17 cellular contexts compared by ENCODE assay signal in the genomic region with DNA sequence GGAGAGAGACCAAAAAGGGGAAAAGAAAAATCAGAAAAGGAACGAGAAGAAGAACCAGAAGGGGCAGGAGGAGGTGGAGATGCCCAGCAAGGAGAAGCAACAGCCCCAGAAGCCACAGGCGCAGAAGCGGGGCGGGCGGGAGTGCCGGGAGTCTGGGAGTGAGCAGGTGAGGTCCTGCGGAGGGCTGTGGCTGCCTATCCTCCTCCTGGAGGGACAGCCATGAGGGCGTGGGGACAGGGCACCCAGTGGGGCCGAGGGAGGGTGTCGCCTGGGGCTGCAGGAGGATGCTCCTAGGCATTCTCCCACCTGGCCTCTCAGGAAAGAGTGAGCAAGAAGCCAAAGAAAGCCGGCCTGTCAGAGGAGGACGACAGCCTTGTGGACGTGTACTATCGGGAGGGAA. TPM values are rescaled to one million over a fixed set of nuclear protein-coding genes. Genes with fewer than 3 reads are reported as not detected.
A peak's percentile ranks its signal among the peaks of the same experiment; 100 is the strongest.
DNase-seq lines count a peak whose midpoint lies in the region; ATAC-seq, FAIRE-seq and TF ChIP-seq lines count a peak whose summit lies in the region.
"Had no signal": no experiment of that assay in that cellular context is flagged by ENCODE, and none has a peak within 500 bp of the region (broad histone marks: within the 10 kb centered on the region; RNA-seq: fewer than 3 reads in every experiment).

No MANE protein-coding gene starts in this region.

- no peak overlapping the region for H2AFZ ChIP-seq in K562 (ENCODE audit: low read depth, low read length)

- H3K27me3 ChIP-seq in K562 (ENCODE audit: control insufficient read depth in 2 of 2, insufficient read depth in 2 of 2, low read length in 2 of 2) (no peaks in the 10 kb centered on the region), WERI-Rb-1 (ENCODE audit: insufficient read depth, low read depth, severe bottlenecking) (no peaks in the 10 kb centered on the region)
- H3K27me3 ChIP-seq: BLaER1 treated with 17β-estradiol and CSF1 and Interleukin-3, amounts not matched to agents 10 nM and 100 nM had no signal

- H4K20me1 ChIP-seq in K562 (replicated peaks; ENCODE audit: control insufficient read depth, insufficient read depth, low read length) = no peaks in the 10 kb centered on the region

- peak overlapping the region; percentile 66 for H3K27ac Mint-ChIP-seq in activated naive CD8-positive, alpha-beta T cell treated with anti-CD3 and anti-CD28 coated beads, Interleukin-2, amount 10 ng/mL, durations not matched to agents 7 days and 5 days
- H3K27ac Mint-ChIP-seq in activated naive CD8-positive, alpha-beta T cell treated with anti-CD3 and anti-CD28 coated beads for 36 hours = no peak overlapping the region
- H3K27ac Mint-ChIP-seq in HFFc6 = peak overlapping the region; percentile 58
- H3K27ac Mint-ChIP-seq in stimulated activated memory B cell treated with anti-CD40 and anti-IgM and Interleukin-4, amounts not matched to agents 10 μg/mL and 1 μg/mL and 100 μg/mL, for 72 hours = peak overlapping the region; percentile 57

- H3K9me1 ChIP-seq in K562 (ENCODE audit: control insufficient read depth, insufficient read depth, low read length) = no peaks in the 10 kb centered on the region

- in situ Hi-C loops in K562 (cut with MboI) = no loop called here

- no peak for TF ChIP-seq RAD21 in K562 (CRISPR knock-in tag; conservative IDR thresholded peaks at IDR 0.05 in 1 of 2, IDR thresholded peaks at IDR 0.05 in 1 of 2)

- TF ChIP-seq CTCF in HFFc6 (IDR thresholded peaks at IDR 0.05) = no peak
- TF ChIP-seq CTCF in K562 (IDR thresholded peaks at IDR 0.05 in 2 of 3, conservative IDR thresholded peaks at IDR 0.05 in 1 of 3; ENCODE audit: insufficient read depth in 2 of 3, low read depth in 1 of 3, low read length in 3 of 3) = no peak
- TF ChIP-seq CTCF in WERI-Rb-1 (IDR thresholded peaks at IDR 0.05; ENCODE audit: low read depth, low read length) = no peak

- TF ChIP-seq EP300 in K562 (IDR thresholded peaks at IDR 0.05; ENCODE audit: low read length) = no peak

- CTCF ChIA-PET in K562 (lab: Yijun Ruan, JAX; ENCODE audit: low intra/inter-chr PET ratio) = no interaction called here

- peaks cover 92% of the 10 kb centered on the region; the same call in 2 of the 3 replicates for H3K36me3 ChIP-seq in K562 (ENCODE audit: control insufficient read depth, insufficient read depth, low read length)
- peaks cover 89% of the 10 kb centered on the region for H3K36me3 ChIP-seq in WERI-Rb-1

- H3K4me1 Mint-ChIP-seq in activated naive CD8-positive, alpha-beta T cell treated with anti-CD3 and anti-CD28 coated beads, Interleukin-2, amount 10 ng/mL, durations not matched to agents 7 days and 5 days = peaks cover 4% of the 10 kb centered on the region
- peaks cover 4% of the 10 kb centered on the region for H3K4me1 Mint-ChIP-seq in activated naive CD8-positive, alpha-beta T cell treated with anti-CD3 and anti-CD28 coated beads for 36 hours
- peaks cover 27% of the 10 kb centered on the region for H3K4me1 Mint-ChIP-seq in HFFc6 (ENCODE audit: low read depth)
- H3K4me1 Mint-ChIP-seq in stimulated activated memory B cell treated with anti-CD40 and anti-IgM and Interleukin-4, amounts not matched to agents 10 μg/mL and 1 μg/mL and 100 μg/mL, for 72 hours = no peaks in the 10 kb centered on the region

- H3K27ac ChIP-seq in K562 (ENCODE audit: extremely low read depth, low read depth, low read length) (no peak overlapping the region), WERI-Rb-1 (no peak overlapping the region)
- H3K27ac ChIP-seq: BLaER1 treated with 17β-estradiol and CSF1 and Interleukin-3, amounts not matched to agents 10 nM and 100 nM; SK-N-MC had no signal

- no TSS peak for BruUV-seq in K562 (replicated peaks; lab: Mats Ljungman, UMichigan)

- H3K9me3 ChIP-seq in K562 (replicated peaks; ENCODE audit: control insufficient read depth, insufficient read depth, low read depth, low read length) (no peaks in the 10 kb centered on the region), WERI-Rb-1 (ENCODE audit: severe bottlenecking) (no peaks in the 10 kb centered on the region)
- H3K9me3 ChIP-seq: BLaER1 treated with 17β-estradiol and CSF1 and Interleukin-3, amounts not matched to agents 10 nM and 100 nM had no signal

- no peak for ATAC-seq in activated naive CD8-positive, alpha-beta T cell treated with anti-CD3 and anti-CD28 coated beads, Interleukin-2, amount 10 ng/mL, durations not matched to agents 7 days and 5 days (ENCODE audit: low read depth)
- ATAC-seq in K562 (no peak), Right ventricle myocardium superior (ENCODE audit: poor library complexity) (no peak)
- ATAC-seq in stimulated activated memory B cell treated with anti-CD40 and anti-IgM and Interleukin-4, amounts not matched to agents 10 μg/mL and 1 μg/mL and 100 μg/mL, for 72 hours = no peak
- ATAC-seq: HCT116, PC-3 had no signal

- H3K36me3 Mint-ChIP-seq in activated naive CD8-positive, alpha-beta T cell treated with anti-CD3 and anti-CD28 coated beads, Interleukin-2, amount 10 ng/mL, durations not matched to agents 7 days and 5 days = peaks cover 37% of the 10 kb centered on the region
- H3K36me3 Mint-ChIP-seq in activated naive CD8-positive, alpha-beta T cell treated with anti-CD3 and anti-CD28 coated beads for 36 hours = peaks cover 26% of the 10 kb centered on the region
- H3K36me3 Mint-ChIP-seq in HFFc6 (ENCODE audit: low read depth) = peaks cover 45% of the 10 kb centered on the region
- H3K36me3 Mint-ChIP-seq in stimulated activated memory B cell treated with anti-CD40 and anti-IgM and Interleukin-4, amounts not matched to agents 10 μg/mL and 1 μg/mL and 100 μg/mL, for 72 hours = peaks cover 71% of the 10 kb centered on the region

- no peak for DNase-seq in activated naive CD8-positive, alpha-beta T cell treated with anti-CD3 and anti-CD28 coated beads, Interleukin-2, amount 10 ng/mL, durations not matched to agents 7 days and 5 days
- no peak for DNase-seq in activated naive CD8-positive, alpha-beta T cell treated with anti-CD3 and anti-CD28 coated beads for 36 hours
- DNase-seq in HFFc6 (no peak), K562 (ENCODE audit: extremely low read depth in 1 of 4, low spot score in 3 of 4) (no peak), WERI-Rb-1 (no peak), amygdala (lab: John Stamatoyannopoulos, UW) (no peak), Right ventricle myocardium superior (no peak)
- DNase-seq: DMS53, NCI-H1436 treated with DMSO at 0.1 percent for 48 hours, NCI-H226, NCI-H526 treated with DMSO at 0.1 percent for 48 hours, PC-3 had no signal

- H3K79me2 ChIP-seq in K562 (ENCODE audit: control insufficient read depth, insufficient read depth, low read length) = no peaks in the 10 kb centered on the region

- no peak overlapping the region for H3K4me3 ChIP-seq in K562
- no peak overlapping the region for H3K4me3 ChIP-seq in WERI-Rb-1 (ENCODE audit: low read depth, low read length)
- H3K4me3 ChIP-seq: BLaER1 treated with 17β-estradiol and CSF1 and Interleukin-3, amounts not matched to agents 10 nM and 100 nM; SK-N-MC had no signal

- no peaks in the 10 kb centered on the region for H3K9me3 Mint-ChIP-seq in activated naive CD8-positive, alpha-beta T cell treated with anti-CD3 and anti-CD28 coated beads, Interleukin-2, amount 10 ng/mL, durations not matched to agents 7 days and 5 days
- H3K9me3 Mint-ChIP-seq in activated naive CD8-positive, alpha-beta T cell treated with anti-CD3 and anti-CD28 coated beads for 36 hours = no peaks in the 10 kb centered on the region
- H3K9me3 Mint-ChIP-seq in HFFc6 = no peaks in the 10 kb centered on the region
- H3K9me3 Mint-ChIP-seq in stimulated activated memory B cell treated with anti-CD40 and anti-IgM and Interleukin-4, amounts not matched to agents 10 μg/mL and 1 μg/mL and 100 μg/mL, for 72 hours = no peaks in the 10 kb centered on the region

- intact Hi-C loops in K562 (cut with micrococcal nuclease) = no loop called here
- intact Hi-C loops in Right ventricle myocardium superior (cut with DNase I) = no loop called here

- H3K4me1 ChIP-seq in K562 (replicated peaks in 1 of 2; ENCODE audit: control insufficient read depth in 2 of 2, insufficient read depth in 2 of 2, low read length in 2 of 2) = no peaks in the 10 kb centered on the region; a peak in 1 of 5 replicates

- WGBS in K562 (ENCODE audit: insufficient coverage, low coverage, missing lambda C conversion rate) = 88% methylated on average over 4 of the region's 14 CpGs

- H3K4me2 ChIP-seq in K562 (ENCODE audit: insufficient read depth, low read length) = no peak overlapping the region

- TF ChIP-seq POLR2A in K562 (conservative IDR thresholded peaks at IDR 0.05) = no peak; the same call in 1 of the 2 replicates

- no peaks in the 10 kb centered on the region for H3K27me3 Mint-ChIP-seq in activated naive CD8-positive, alpha-beta T cell treated with anti-CD3 and anti-CD28 coated beads, Interleukin-2, amount 10 ng/mL, durations not matched to agents 7 days and 5 days
- no peaks in the 10 kb centered on the region for H3K27me3 Mint-ChIP-seq in activated naive CD8-positive, alpha-beta T cell treated with anti-CD3 and anti-CD28 coated beads for 36 hours
- peaks cover 6% of the 10 kb centered on the region for H3K27me3 Mint-ChIP-seq in HFFc6 (ENCODE audit: insufficient read depth)
- no peaks in the 10 kb centered on the region for H3K27me3 Mint-ChIP-seq in stimulated activated memory B cell treated with anti-CD40 and anti-IgM and Interleukin-4, amounts not matched to agents 10 μg/mL and 1 μg/mL and 100 μg/mL, for 72 hours

- no peak overlapping the region; a peak in 1 of 4 replicates for H3K9ac ChIP-seq in K562 (ENCODE audit: insufficient read depth in 1 of 2, low read depth in 2 of 2, low read length in 2 of 2)

- no peak for FAIRE-seq in K562 (lab: Jason Lieb, UNC)

- H3K4me3 Mint-ChIP-seq in activated naive CD8-positive, alpha-beta T cell treated with anti-CD3 and anti-CD28 coated beads, Interleukin-2, amount 10 ng/mL, durations not matched to agents 7 days and 5 days = no peak overlapping the region
- H3K4me3 Mint-ChIP-seq in activated naive CD8-positive, alpha-beta T cell treated with anti-CD3 and anti-CD28 coated beads for 36 hours = no peak overlapping the region
- no peak overlapping the region for H3K4me3 Mint-ChIP-seq in HFFc6
- H3K4me3 Mint-ChIP-seq in stimulated activated memory B cell treated with anti-CD40 and anti-IgM and Interleukin-4, amounts not matched to agents 10 μg/mL and 1 μg/mL and 100 μg/mL, for 72 hours = no peak overlapping the region

- POLR2A ChIA-PET in activated naive CD8-positive, alpha-beta T cell treated with anti-CD3 and anti-CD28 coated beads, Interleukin-2, amount 10 ng/mL, durations not matched to agents 7 days and 5 days (lab: Charles Lee) = no interaction called here
- POLR2A ChIA-PET in K562 (lab: Yijun Ruan, JAX) = no interaction called here

RNA-seq across cellular contexts. Expression of gene CALHM2, which starts 11.8 kb away (rescaled TPM):
- 100 to 1,000 TPM; 117 to 124 TPM for total RNA-seq in activated naive CD8-positive, alpha-beta T cell treated with anti-CD3 and anti-CD28 coated beads, Interleukin-2, amount 10 ng/mL, durations not matched to agents 7 days and 5 days
- 1 to 10 TPM; 4.5 to 4.8 TPM for total RNA-seq in activated naive CD8-positive, alpha-beta T cell treated with anti-CD3 and anti-CD28 coated beads for 36 hours
- total RNA-seq in HFFc6 (2021; fragmentation: NEBNext Ultra II Directional; extraction: Animal tissue kit (Norgen Biotek cat#: 25700)) = 10 to 100 TPM; 41.0 to 46.0 (median 45.1) TPM
- total RNA-seq in K562 (2011; cell fraction: chromatin; rRNA removed; ENCODE audit: low replicate concordance) = not detected in 2 replicates
- total RNA-seq in K562 (2011; cell fraction: nucleolus; rRNA removed) = not detected in 2 replicates
- not detected in 2 replicates for total RNA-seq in K562 (2011; cell fraction: nucleoplasm; rRNA removed)
- total RNA-seq in K562 (2014; rRNA removed) = not detected in 2 replicates
- not detected in 2 replicates for total RNA-seq in K562 (2014; rRNA removed; fragmentation: Illumina TruSeq; extraction: Trizol)
- total RNA-seq in K562 (2015; rRNA removed; fragmentation: Illumina TruSeq; extraction: Trizol) = not detected in 2 replicates
- total RNA-seq in K562 (2021) = 0.16 TPM in 1 of 2 replicates, not detected in the other
- 0.08 and 0.39 TPM in 2 replicates for polyA plus RNA-seq in K562 (2011; rRNA removed)
- 0.10 and 0.41 TPM in 2 replicates for polyA plus RNA-seq in K562 (2011; cell fraction: cytosol; rRNA removed)
- 0.17 and 0.35 TPM in 2 replicates for polyA plus RNA-seq in K562 (2011; cell fraction: nucleus; rRNA removed)
- polyA plus RNA-seq in K562 (2012) = 1.3 and 1.7 TPM in 2 replicates
- not detected in 2 replicates for polyA plus RNA-seq in K562 (2014; fragmentation: Illumina TruSeq; extraction: Trizol)
- polyA plus RNA-seq in K562 (2014; fragmentation: Nextera tagmentation; extraction: Ambion mirVana) = under 1 TPM; 0.13 to 0.14 TPM
- not detected in 2 replicates for polyA plus RNA-seq in K562 (2014; rRNA removed)
- polyA minus RNA-seq in K562 (2011; rRNA and poly(A)+ RNA removed) = not detected in 2 replicates
- 0.73 TPM in 1 of 2 replicates, not detected in the other for polyA minus RNA-seq in K562 (2011; cell fraction: cytosol; rRNA and poly(A)+ RNA removed)
- 0.22 TPM in 1 of 2 replicates, not detected in the other for polyA minus RNA-seq in K562 (2011; cell fraction: nucleus; rRNA and poly(A)+ RNA removed)
- total RNA-seq in Right ventricle myocardium superior = 11.6 TPM
- total RNA-seq: HT1080 had no signal

RNA-seq across cellular contexts. Expression of gene CALHM1, which starts 18.3 kb away (rescaled TPM):
- under 1 TPM; 0.74 to 0.94 TPM for total RNA-seq in activated naive CD8-positive, alpha-beta T cell treated with anti-CD3 and anti-CD28 coated beads, Interleukin-2, amount 10 ng/mL, durations not matched to agents 7 days and 5 days
- not detected for total RNA-seq in activated naive CD8-positive, alpha-beta T cell treated with anti-CD3 and anti-CD28 coated beads for 36 hours
- not detected for total RNA-seq in HFFc6 (2021; fragmentation: NEBNext Ultra II Directional; extraction: Animal tissue kit (Norgen Biotek cat#: 25700))
- not detected in 2 replicates for total RNA-seq in K562 (2011; cell fraction: chromatin; rRNA removed; ENCODE audit: low replicate concordance)
- total RNA-seq in K562 (2011; cell fraction: nucleolus; rRNA removed) = not detected in 2 replicates
- total RNA-seq in K562 (2011; cell fraction: nucleoplasm; rRNA removed) = not detected in 2 replicates
- total RNA-seq in K562 (2014; rRNA removed) = not detected in 2 replicates
- not detected in 2 replicates for total RNA-seq in K562 (2014; rRNA removed; fragmentation: Illumina TruSeq; extraction: Trizol)
- total RNA-seq in K562 (2015; rRNA removed; fragmentation: Illumina TruSeq; extraction: Trizol) = not detected in 2 replicates
- total RNA-seq in K562 (2021) = not detected in 2 replicates
- not detected in 2 replicates for polyA plus RNA-seq in K562 (2011; rRNA removed)
- polyA plus RNA-seq in K562 (2011; cell fraction: cytosol; rRNA removed) = not detected in 2 replicates
- polyA plus RNA-seq in K562 (2011; cell fraction: nucleus; rRNA removed) = not detected in 2 replicates
- not detected in 2 replicates for polyA plus RNA-seq in K562 (2012)
- polyA plus RNA-seq in K562 (2014; fragmentation: Illumina TruSeq; extraction: Trizol) = not detected in 2 replicates
- under 1 TPM in 1 of 2 experiments, not detected in 1; 0.03 TPM for polyA plus RNA-seq in K562 (2014; fragmentation: Nextera tagmentation; extraction: Ambion mirVana)
- polyA plus RNA-seq in K562 (2014; rRNA removed) = not detected in 2 replicates
- polyA minus RNA-seq in K562 (2011; rRNA and poly(A)+ RNA removed) = not detected in 2 replicates
- not detected in 2 replicates for polyA minus RNA-seq in K562 (2011; cell fraction: cytosol; rRNA and poly(A)+ RNA removed)
- not detected in 2 replicates for polyA minus RNA-seq in K562 (2011; cell fraction: nucleus; rRNA and poly(A)+ RNA removed)
- not detected for total RNA-seq in Right ventricle myocardium superior
- total RNA-seq: HT1080, PC-3 had no signal

RNA-seq across cellular contexts. Expression of gene CALHM3, which starts 38.6 kb away (rescaled TPM):
- under 1 TPM; 0.17 to 0.67 TPM for total RNA-seq in activated naive CD8-positive, alpha-beta T cell treated with anti-CD3 and anti-CD28 coated beads, Interleukin-2, amount 10 ng/mL, durations not matched to agents 7 days and 5 days
- total RNA-seq in activated naive CD8-positive, alpha-beta T cell treated with anti-CD3 and anti-CD28 coated beads for 36 hours = not detected
- under 1 TPM in 1 of 6 experiments, not detected in 5; 0.09 TPM for total RNA-seq in HFFc6 (2021; fragmentation: NEBNext Ultra II Directional; extraction: Animal tissue kit (Norgen Biotek cat#: 25700))
- not detected in 2 replicates for total RNA-seq in K562 (2011; cell fraction: chromatin; rRNA removed; ENCODE audit: low replicate concordance)
- not detected in 2 replicates for total RNA-seq in K562 (2011; cell fraction: nucleolus; rRNA removed)
- not detected in 2 replicates for total RNA-seq in K562 (2011; cell fraction: nucleoplasm; rRNA removed)
- total RNA-seq in K562 (2014; rRNA removed) (not detected in 2 replicates), K562 (2014; rRNA removed; fragmentation: Illumina TruSeq; extraction: Trizol) (not detected in 2 replicates), K562 (2015; rRNA removed; fragmentation: Illumina TruSeq; extraction: Trizol) (not detected in 2 replicates), K562 (2021) (not detected in 2 replicates), Right ventricle myocardium superior (not detected)
- polyA plus RNA-seq in K562 (2011; rRNA removed) (not detected in 2 replicates), K562 (2014; fragmentation: Illumina TruSeq; extraction: Trizol) (not detected in 2 replicates), K562 (2014; fragmentation: Nextera tagmentation; extraction: Ambion mirVana) (not detected), K562 (2014; rRNA removed) (not detected in 2 replicates)
- not detected in 2 replicates for polyA plus RNA-seq in K562 (2011; cell fraction: cytosol; rRNA removed)
- polyA plus RNA-seq in K562 (2011; cell fraction: nucleus; rRNA removed) = not detected in 2 replicates
- polyA plus RNA-seq in K562 (2012) = 0.10 TPM in 1 of 2 replicates, not detected in the other
- not detected in 2 replicates for polyA minus RNA-seq in K562 (2011; rRNA and poly(A)+ RNA removed)
- not detected in 2 replicates for polyA minus RNA-seq in K562 (2011; cell fraction: cytosol; rRNA and poly(A)+ RNA removed)
- polyA minus RNA-seq in K562 (2011; cell fraction: nucleus; rRNA and poly(A)+ RNA removed) = not detected in 2 replicates
- total RNA-seq: HT1080 had no signal

RNA-seq across cellular contexts. Expression of gene PDCD11, which starts 44.0 kb away (rescaled TPM):
- 10 to 100 TPM; 45.1 to 49.9 TPM for total RNA-seq in activated naive CD8-positive, alpha-beta T cell treated with anti-CD3 and anti-CD28 coated beads, Interleukin-2, amount 10 ng/mL, durations not matched to agents 7 days and 5 days
- total RNA-seq in activated naive CD8-positive, alpha-beta T cell treated with anti-CD3 and anti-CD28 coated beads for 36 hours = 10 to 100 TPM; 89.5 to 94.7 TPM
- 10 to 100 TPM; 30.8 to 38.4 (median 32.1) TPM for total RNA-seq in HFFc6 (2021; fragmentation: NEBNext Ultra II Directional; extraction: Animal tissue kit (Norgen Biotek cat#: 25700))
- total RNA-seq in K562 (2011; cell fraction: chromatin; rRNA removed; ENCODE audit: low replicate concordance) = 243 and 353 TPM in 2 replicates
- 172 and 186 TPM in 2 replicates for total RNA-seq in K562 (2011; cell fraction: nucleolus; rRNA removed)
- total RNA-seq in K562 (2011; cell fraction: nucleoplasm; rRNA removed) = 173 and 175 TPM in 2 replicates
- total RNA-seq in K562 (2014; rRNA removed) (50.0 and 58.4 TPM in 2 replicates), K562 (2014; rRNA removed; fragmentation: Illumina TruSeq; extraction: Trizol) (51.1 and 52.9 TPM in 2 replicates), K562 (2015; rRNA removed; fragmentation: Illumina TruSeq; extraction: Trizol) (55.0 and 57.8 TPM in 2 replicates), K562 (2021) (73.8 and 74.1 TPM in 2 replicates), Right ventricle myocardium superior (10.1 TPM)
- polyA plus RNA-seq in K562 (2011; rRNA removed) (29.4 and 31.5 TPM in 2 replicates), K562 (2014; fragmentation: Illumina TruSeq; extraction: Trizol) (49.5 and 57.4 TPM in 2 replicates), K562 (2014; fragmentation: Nextera tagmentation; extraction: Ambion mirVana) (10 to 100 TPM; 14.8 to 18.8 TPM), K562 (2014; rRNA removed) (36.6 and 43.5 TPM in 2 replicates)
- polyA plus RNA-seq in K562 (2011; cell fraction: cytosol; rRNA removed) = 17.6 and 19.8 TPM in 2 replicates
- polyA plus RNA-seq in K562 (2011; cell fraction: nucleus; rRNA removed) = 112 and 186 TPM in 2 replicates
- 27.8 and 41.2 TPM in 2 replicates for polyA plus RNA-seq in K562 (2012)
- 61.4 and 76.9 TPM in 2 replicates for polyA minus RNA-seq in K562 (2011; rRNA and poly(A)+ RNA removed)
- 36.2 and 44.5 TPM in 2 replicates for polyA minus RNA-seq in K562 (2011; cell fraction: cytosol; rRNA and poly(A)+ RNA removed)
- polyA minus RNA-seq in K562 (2011; cell fraction: nucleus; rRNA and poly(A)+ RNA removed) = 68.0 and 83.0 TPM in 2 replicates

RNA-seq across cellular contexts. Expression of gene ATP5MK, which starts 44.1 kb away (rescaled TPM):
- total RNA-seq in activated naive CD8-positive, alpha-beta T cell treated with anti-CD3 and anti-CD28 coated beads, Interleukin-2, amount 10 ng/mL, durations not matched to agents 7 days and 5 days = 100 to 1,000 TPM; 264 to 291 TPM
- 100 to 1,000 TPM; 451 to 452 TPM for total RNA-seq in activated naive CD8-positive, alpha-beta T cell treated with anti-CD3 and anti-CD28 coated beads for 36 hours
- total RNA-seq in HFFc6 (2021; fragmentation: NEBNext Ultra II Directional; extraction: Animal tissue kit (Norgen Biotek cat#: 25700)) = 100 to 1,000 TPM; 397 to 452 (median 442) TPM
- total RNA-seq in K562 (2011; cell fraction: chromatin; rRNA removed; ENCODE audit: low replicate concordance) = 16.2 and 22.9 TPM in 2 replicates
- 27.9 and 39.9 TPM in 2 replicates for total RNA-seq in K562 (2011; cell fraction: nucleolus; rRNA removed)
- total RNA-seq in K562 (2011; cell fraction: nucleoplasm; rRNA removed) = 41.8 and 43.8 TPM in 2 replicates
- total RNA-seq in K562 (2014; rRNA removed) (182 and 185 TPM in 2 replicates), K562 (2014; rRNA removed; fragmentation: Illumina TruSeq; extraction: Trizol) (741 and 857 TPM in 2 replicates), K562 (2015; rRNA removed; fragmentation: Illumina TruSeq; extraction: Trizol) (634 and 717 TPM in 2 replicates), K562 (2021) (497 and 564 TPM in 2 replicates), Right ventricle myocardium superior (1,162 TPM)
- polyA plus RNA-seq in K562 (2011; rRNA removed) (564 and 776 TPM in 2 replicates), K562 (2014; fragmentation: Illumina TruSeq; extraction: Trizol) (906 and 923 TPM in 2 replicates), K562 (2014; fragmentation: Nextera tagmentation; extraction: Ambion mirVana) (1,000 to 10,000 TPM; 1,599 to 1,810 TPM), K562 (2014; rRNA removed) (553 and 576 TPM in 2 replicates)
- polyA plus RNA-seq in K562 (2011; cell fraction: cytosol; rRNA removed) = 227 and 423 TPM in 2 replicates
- 93.9 and 163 TPM in 2 replicates for polyA plus RNA-seq in K562 (2011; cell fraction: nucleus; rRNA removed)
- 379 and 888 TPM in 2 replicates for polyA plus RNA-seq in K562 (2012)
- polyA minus RNA-seq in K562 (2011; rRNA and poly(A)+ RNA removed) = 84.3 and 84.5 TPM in 2 replicates
- 15.6 and 24.4 TPM in 2 replicates for polyA minus RNA-seq in K562 (2011; cell fraction: cytosol; rRNA and poly(A)+ RNA removed)
- polyA minus RNA-seq in K562 (2011; cell fraction: nucleus; rRNA and poly(A)+ RNA removed) = 11.3 and 16.1 TPM in 2 replicates

Comparison
In these comparisons a context has a peak if more than half of its experiments do, and no peak if none do; other contexts are left out.
1. RNA of gene CALHM2, which starts 11.8 kb away (total RNA-seq): 117 to 124 TPM in activated naive CD8-positive, alpha-beta T cell treated with anti-CD3 and anti-CD28 coated beads, Interleukin-2, amount 10 ng/mL, durations not matched to agents 7 days and 5 days, 41.0 to 46.0 TPM in HFFc6, 11.6 TPM in Right ventricle myocardium superior (single experiment) and 4.5 to 4.8 TPM in activated naive CD8-positive, alpha-beta T cell treated with anti-CD3 and anti-CD28 coated beads for 36 hours; 0.16 TPM in K562; every median in the first group is over 4 times any median in the second.